In the genomic region with DNA sequence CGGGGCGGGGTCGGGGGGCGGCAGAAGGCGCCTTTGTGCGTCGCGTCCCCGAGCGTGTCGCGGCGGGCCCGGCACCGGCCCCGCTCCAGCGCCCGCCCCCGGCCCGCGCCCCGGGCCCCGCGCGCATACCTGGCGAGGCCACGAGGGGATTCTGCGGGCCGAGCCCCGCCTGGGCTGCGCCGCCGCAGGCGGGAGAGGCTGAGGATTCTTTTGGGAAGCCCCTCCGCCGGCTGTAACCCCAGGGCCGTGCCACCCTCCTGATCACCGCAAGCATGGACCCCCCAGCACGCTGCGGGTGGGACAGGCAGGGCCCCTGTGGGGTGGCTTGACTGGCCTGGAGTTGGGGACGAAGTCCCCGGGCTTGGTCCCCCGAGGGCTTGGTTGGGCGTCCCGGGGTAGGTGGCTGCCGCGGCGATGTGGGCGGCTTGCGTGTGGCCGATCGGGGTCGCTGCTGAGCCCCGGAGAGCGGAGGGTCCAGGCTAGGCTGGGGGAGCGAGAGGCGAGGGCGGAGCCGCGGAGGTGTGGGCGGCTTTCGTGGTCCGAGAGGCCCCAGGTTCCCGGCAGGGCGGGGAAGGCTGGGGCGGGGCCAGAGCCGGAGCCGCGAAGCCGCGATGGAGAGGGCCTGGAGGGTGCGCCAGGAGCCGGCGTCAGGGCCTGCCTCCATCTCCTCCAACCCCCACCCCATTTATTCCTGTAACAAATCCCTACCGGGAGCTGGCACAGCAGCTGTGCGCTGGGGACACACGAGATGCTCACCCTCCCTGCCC, we compare ENCODE assay signal across 8 cellular contexts. TPM values are rescaled to one million over a fixed set of nuclear protein-coding genes. Genes with fewer than 3 reads are reported as not detected.
DNase-seq lines count a peak whose midpoint lies in the region; ATAC-seq lines count a peak whose summit lies in the region.

No MANE protein-coding gene starts in this region.

- peak; percentile 46 to 54 for ATAC-seq in CD4-positive, CD25-positive, alpha-beta regulatory T cell (ENCODE audit: low read depth in 2 of 2)
- ATAC-seq in GM21367 (IDR thresholded peaks at IDR 0.05; ENCODE audit: unreplicated experiment) (peak; percentile 43), GM21528 (IDR thresholded peaks at IDR 0.05; ENCODE audit: low FRiP score, unreplicated experiment) (no peak)

- no peaks in the 10 kb centered on the region for H3K36me3 Mint-ChIP-seq in CD4-positive, CD25-positive, alpha-beta regulatory T cell

- H3K4me3 ChIP-seq in CD4-positive, CD25-positive, alpha-beta regulatory T cell (ENCODE audit: low read depth, low read length): no peak overlapping the region

- peaks cover 6% of the 10 kb centered on the region for H3K27me3 Mint-ChIP-seq in CD4-positive, CD25-positive, alpha-beta regulatory T cell

- no peaks in the 10 kb centered on the region for H3K27me3 ChIP-seq in CD4-positive, CD25-positive, alpha-beta regulatory T cell (ENCODE audit: control insufficient read depth, insufficient read depth, low read length)

- H3K4me1 ChIP-seq in CD4-positive, CD25-positive, alpha-beta regulatory T cell (ENCODE audit: control insufficient read depth, insufficient read depth, low read length, poor library complexity, severe bottlenecking): peaks cover 20% of the 10 kb centered on the region

- no peaks in the 10 kb centered on the region for H3K9me3 Mint-ChIP-seq in CD4-positive, CD25-positive, alpha-beta regulatory T cell

- peak overlapping the region; percentile 70 for H3K27ac ChIP-seq in CD4-positive, CD25-positive, alpha-beta regulatory T cell (ENCODE audit: insufficient read depth, low read length, poor library complexity, severe bottlenecking)

- H3K4me1 Mint-ChIP-seq in CD4-positive, CD25-positive, alpha-beta regulatory T cell: peaks cover 3 to 29% (median 8%) of the 10 kb centered on the region in 4 donors

- peak in 2 of 3 donors; percentile 42 to 59 for DNase-seq in CD4-positive, CD25-positive, alpha-beta regulatory T cell
- DNase-seq in LoVo (ENCODE audit: low spot score): peak; percentile 76
- DNase-seq in activated CD4-positive, CD25-positive, alpha-beta regulatory T cell (lab: John Stamatoyannopoulos, UW): peak in 3 of 4 experiments; percentile 39 to 50 (median 45)
- DNase-seq in cerebellum (ENCODE audit: low spot score): peak; percentile 82
- peak; percentile 95 for DNase-seq in left kidney (ENCODE audit: low read depth, low spot score)
- DNase-seq in stimulated activated CD4-positive, alpha-beta T cell treated with anti-CD3 and anti-CD28 coated beads, Interleukin-4, amount 100 ng/mL, for 48 hours (ENCODE audit: low read depth in 2 of 2): peak; percentile 71 to 78

- peak overlapping the region in 3 of 4 donors; percentile 22 to 77 (median 76) for H3K4me3 Mint-ChIP-seq in CD4-positive, CD25-positive, alpha-beta regulatory T cell

- no peak overlapping the region for H3K27ac Mint-ChIP-seq in CD4-positive, CD25-positive, alpha-beta regulatory T cell

- H3K36me3 ChIP-seq in CD4-positive, CD25-positive, alpha-beta regulatory T cell (ENCODE audit: control insufficient read depth, insufficient read depth, low read length): no peaks in the 10 kb centered on the region

- H3K9me3 ChIP-seq in CD4-positive, CD25-positive, alpha-beta regulatory T cell (ENCODE audit: control insufficient read depth in 2 of 2, low read length in 2 of 2): no peaks in the 10 kb centered on the region

RNA-seq across cellular contexts. Expression of gene GPR132, which starts 28.4 kb away (rescaled TPM):
- 94.5 TPM for total RNA-seq in CD4-positive, CD25-positive, alpha-beta regulatory T cell
- polyA plus RNA-seq in CD4-positive, CD25-positive, alpha-beta regulatory T cell: 10 to 100 TPM in 3 of 4 donors, 1 to 10 TPM in 1; 8.8 to 17.5 (median 14.6) TPM
- 1.7 TPM for total RNA-seq in cerebellum

Comparison
In these comparisons a context has a peak if more than half of its experiments do, and no peak if none do; other contexts are left out.
1. DNase-seq: peak in every context shown above with its lines; median percentile 95 in left kidney; 82 in cerebellum; 76 in LoVo; 74 in stimulated activated CD4-positive, alpha-beta T cell treated with anti-CD3 and anti-CD28 coated beads, Interleukin-4, amount 100 ng/mL, for 48 hours; 50 in CD4-positive, CD25-positive, alpha-beta regulatory T cell; 45 in activated CD4-positive, CD25-positive, alpha-beta regulatory T cell.
2. RNA of gene GPR132, which starts 28.4 kb away (total RNA-seq): 94.5 TPM in CD4-positive, CD25-positive, alpha-beta regulatory T cell (single experiment); 1.7 TPM in cerebellum (single experiment); every median in the first group is over 10 times any median in the second.